1 cellular context compared by ENCODE assay signal in the genomic region with DNA sequence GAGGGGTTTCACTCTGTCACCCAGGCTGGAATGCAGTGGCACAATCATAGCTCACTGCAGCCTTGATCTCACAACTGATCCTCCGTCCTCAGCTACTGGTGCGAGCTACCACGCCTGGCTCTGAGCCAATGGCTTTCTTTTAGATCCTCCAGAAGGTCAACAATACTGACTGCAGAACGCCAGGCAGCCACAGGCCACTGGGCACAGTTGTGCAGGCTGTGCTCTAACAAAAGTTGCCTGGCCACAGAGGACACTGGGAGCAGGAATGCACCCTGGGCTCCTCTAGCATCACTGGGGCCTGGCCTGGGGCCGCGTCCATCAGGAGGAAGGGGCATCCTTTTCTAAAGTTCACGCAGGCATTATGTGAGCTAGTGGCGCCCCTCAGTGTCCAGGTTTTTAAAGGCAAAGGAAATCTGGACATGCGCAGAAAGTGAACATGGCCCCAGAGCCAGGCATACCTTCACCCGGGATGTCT.
TF ChIP-seq lines count a peak whose summit lies in the region.

No MANE protein-coding gene starts in this region.

TF ChIP-seq in H1, 55 proteins besides CTCF, POLR2A, EP300 and RAD21:
- TF ChIP-seq NRF1 (IDR thresholded peaks at IDR 0.05; ENCODE audit: low read depth, low read length), result no peak
- TF ChIP-seq TEAD4 (IDR thresholded peaks at IDR 0.05; ENCODE audit: low read depth, low read length), result no peak
- 0 out of 2 replicates have a peak, but pooled peaks have one; percentile 27 for TF ChIP-seq YY1 (IDR thresholded peaks at IDR 0.05; ENCODE audit: low read depth, low read length)
- no peak for TF ChIP-seq SIX5 (IDR thresholded peaks at IDR 0.05; ENCODE audit: low read depth, low read length)
TF ChIP-seq in H1: peak in this region for 1.
